Comparison of ENCODE assay signal across 1 cellular context in genomic region chr19:11141937-11142527, GRCh38.
TF ChIP-seq lines count a peak whose summit lies in the region.

No MANE protein-coding gene starts in this region.

TF ChIP-seq in H1, 55 proteins besides CTCF, POLR2A, EP300 and RAD21:
- TF ChIP-seq EZH2 (IDR thresholded peaks at IDR 0.05; ENCODE audit: low read depth, low read length, severe bottlenecking), result no peak
- no peak for TF ChIP-seq TCF12 (IDR thresholded peaks at IDR 0.05; ENCODE audit: low read depth, low read length)
- TF ChIP-seq RBBP5 (IDR thresholded peaks at IDR 0.05; ENCODE audit: borderline replicate concordance, low read depth, low read length), result no peak
- no peak for TF ChIP-seq HDAC6 (IDR thresholded peaks at IDR 0.05; ENCODE audit: low read depth, low read length)
